In the genomic region with DNA sequence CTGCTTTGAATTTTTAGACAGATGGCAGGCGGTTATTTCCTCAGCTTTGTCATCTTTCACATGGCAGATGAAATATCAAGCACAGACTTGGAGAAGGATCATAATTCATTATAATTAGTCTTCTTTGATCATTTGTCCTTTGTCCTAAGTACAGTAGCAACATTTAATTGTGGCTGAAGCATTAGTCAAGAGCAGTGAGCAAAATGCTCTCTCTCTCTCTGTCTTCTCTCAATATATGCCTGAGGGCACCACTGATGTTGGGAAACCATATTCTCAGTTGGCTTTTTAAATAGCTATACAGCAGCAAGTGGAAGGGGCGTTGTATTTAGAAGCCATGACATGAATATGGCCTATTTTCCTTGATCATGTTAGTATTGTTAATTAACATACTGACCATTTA, we compare ENCODE assay signal across 17 cellular contexts.
A peak's percentile ranks its signal among the peaks of the same experiment; 100 is the strongest.
DNase-seq lines count a peak whose midpoint lies in the region.
"Had no signal": no experiment of that assay in that cellular context is flagged by ENCODE, and none has a peak within 500 bp of the region (broad histone marks: within the 10 kb centered on the region; RNA-seq: fewer than 3 reads in every experiment).

No MANE protein-coding gene starts in this region.

- DNase-seq in COLO829 (ENCODE audit: low spot score) (peak; percentile 1), NCI-H1694 treated with DMSO at 0.1 percent for 48 hours (lab: John Stamatoyannopoulos, UW) (peak; percentile 47), NCI-H526 (lab: John Stamatoyannopoulos, UW) (peak; percentile 32 to 69), foreskin melanocyte (peak; percentile 63), globus pallidus (ENCODE audit: low spot score) (no peak), MV-4-11 (lab: John Stamatoyannopoulos, UW) (no peak), NCI-H2196 treated with DMSO at 0.1 percent for 48 hours (lab: John Stamatoyannopoulos, UW; ENCODE audit: unreplicated experiment) (no peak)
- DNase-seq: Caco-2; CD4-positive, CD25-positive, alpha-beta regulatory T cell; KBM-7; MM.1S; NCI-H1092; NCI-H2081 treated with DMSO at 0.1 percent for 48 hours; NCI-H226; NCI-H82; Peyer's patch; T-cell had no signal

Comparison
In these comparisons a context has a peak if more than half of its experiments do, and no peak if none do; other contexts are left out.
1. DNase-seq: peak in COLO829 (single experiment), NCI-H1694 treated with DMSO at 0.1 percent for 48 hours (single experiment), NCI-H526 (2 of 2) and foreskin melanocyte (single experiment); none in globus pallidus (single experiment), MV-4-11 (single experiment) and NCI-H2196 treated with DMSO at 0.1 percent for 48 hours (single experiment).